ENCODE assay signal across 28 cellular contexts in the genomic region with DNA sequence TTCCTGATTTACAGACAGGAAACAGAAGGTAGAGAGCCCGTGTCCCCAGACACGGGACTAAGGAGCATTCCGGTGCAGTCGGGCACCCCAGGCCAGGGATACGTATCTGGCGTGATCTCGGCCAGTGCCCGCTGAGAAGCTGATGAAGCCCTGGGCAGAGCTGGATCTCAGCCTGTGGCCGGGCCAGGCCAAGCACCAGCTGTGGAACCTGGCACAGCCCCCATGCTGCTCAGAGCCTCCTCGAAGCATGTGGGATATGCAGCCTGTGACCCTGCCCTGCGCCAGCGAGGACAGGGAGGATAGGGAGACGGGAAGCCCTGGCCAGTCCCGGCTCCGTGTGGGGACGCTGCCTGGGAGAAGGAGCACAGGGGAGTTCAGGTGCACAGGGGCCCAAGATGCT. TPM values are rescaled to one million over a fixed set of nuclear protein-coding genes. Genes with fewer than 3 reads are reported as not detected.
A peak's percentile ranks its signal among the peaks of the same experiment; 100 is the strongest.
DNase-seq lines count a peak whose midpoint lies in the region; ATAC-seq and TF ChIP-seq lines count a peak whose summit lies in the region.
"Had no signal": no experiment of that assay in that cellular context is flagged by ENCODE, and none has a peak within 500 bp of the region (broad histone marks: within the 10 kb centered on the region; RNA-seq: fewer than 3 reads in every experiment).

No MANE protein-coding gene starts in this region.

- peak overlapping the region; percentile 30 for H3K27ac Mint-ChIP-seq in activated CD8-positive, alpha-beta T cell treated with anti-CD3 and anti-CD28 coated beads for 36 hours
- H3K27ac Mint-ChIP-seq in activated CD8-positive, alpha-beta T cell treated with anti-CD3 and anti-CD28 coated beads, Interleukin-2, amount 10 ng/mL, durations not matched to agents 7 days and 5 days = no peak overlapping the region
- H3K27ac Mint-ChIP-seq in effector memory CD8-positive, alpha-beta T cell = peak overlapping the region; percentile 85 to 96
- H3K27ac Mint-ChIP-seq in natural killer cell (peak overlapping the region; percentile 48 to 91), osteocyte (ENCODE audit: unreplicated experiment) (no peak overlapping the region)
- peak overlapping the region; percentile 81 for H3K27ac Mint-ChIP-seq in stimulated activated memory B cell treated with anti-CD40 and anti-IgM and Interleukin-4, amounts not matched to agents 10 μg/mL and 1 μg/mL and 100 μg/mL, for 72 hours
- H3K27ac Mint-ChIP-seq in activated T-helper 1 cell treated with anti-CD3 and anti-CD28 coated beads, Interleukin-12 subunit alpha, Interleukin-12 subunit beta, Interleukin-2, Interleukin-4 antibody, amounts not matched to agents 30 ng/mL and 10 ng/mL and 1 ng/mL, durations not matched to agents 14 hours and 24 hours and 36 hours = no peak overlapping the region
- H3K27ac Mint-ChIP-seq: activated naive CD8-positive, alpha-beta T cell; progenitor cell of endocrine pancreas; stimulated activated naive CD8-positive, alpha-beta T cell treated with anti-CD3 and anti-CD28 coated beads, Interleukin-15, Interleukin-2, amounts not matched to agents 100 ng/mL and 50 ng/mL, for 24 hours had no signal

- peaks cover 0 to 27% (median 0%) of the 10 kb centered on the region in 3 donors for H3K36me3 ChIP-seq in esophagus squamous epithelium
- H3K36me3 ChIP-seq: HAP-1, SJSA1 had no signal

- H3K9me3 Mint-ChIP-seq in activated CD8-positive, alpha-beta T cell treated with anti-CD3 and anti-CD28 coated beads for 36 hours = no peaks in the 10 kb centered on the region
- no peaks in the 10 kb centered on the region for H3K9me3 Mint-ChIP-seq in activated CD8-positive, alpha-beta T cell treated with anti-CD3 and anti-CD28 coated beads, Interleukin-2, amount 10 ng/mL, durations not matched to agents 7 days and 5 days (ENCODE audit: insufficient read depth)
- H3K9me3 Mint-ChIP-seq in effector memory CD8-positive, alpha-beta T cell = no peaks in the 10 kb centered on the region
- no peaks in the 10 kb centered on the region for H3K9me3 Mint-ChIP-seq in natural killer cell
- H3K9me3 Mint-ChIP-seq in stimulated activated memory B cell treated with anti-CD40 and anti-IgM and Interleukin-4, amounts not matched to agents 10 μg/mL and 1 μg/mL and 100 μg/mL, for 72 hours = no peaks in the 10 kb centered on the region
- H3K9me3 Mint-ChIP-seq in osteocyte (ENCODE audit: unreplicated experiment) = no peaks in the 10 kb centered on the region
- no peaks in the 10 kb centered on the region for H3K9me3 Mint-ChIP-seq in activated T-helper 1 cell treated with anti-CD3 and anti-CD28 coated beads, Interleukin-12 subunit alpha, Interleukin-12 subunit beta, Interleukin-2, Interleukin-4 antibody, amounts not matched to agents 30 ng/mL and 10 ng/mL and 1 ng/mL, durations not matched to agents 14 hours and 24 hours and 36 hours
- H3K9me3 Mint-ChIP-seq: neural crest cell; stimulated activated naive CD8-positive, alpha-beta T cell treated with anti-CD3 and anti-CD28 coated beads, Interleukin-15, Interleukin-2, amounts not matched to agents 100 ng/mL and 50 ng/mL, for 24 hours had no signal

- TF ChIP-seq POLR2A in esophagus squamous epithelium (IDR thresholded peaks at IDR 0.05) = no peak

- POLR2A ChIA-PET in activated CD8-positive, alpha-beta T cell treated with anti-CD3 and anti-CD28 coated beads for 36 hours (lab: Charles Lee) = interaction anchor here (1.1 to 1.5 kb wide), 2 partner anchors 18 to 219 kb away, joined by 3 to 5 read pairs; no protein-coding TSS in a partner anchor
- POLR2A ChIA-PET in activated CD8-positive, alpha-beta T cell treated with anti-CD3 and anti-CD28 coated beads, Interleukin-2, amount 10 ng/mL, durations not matched to agents 7 days and 5 days (lab: Charles Lee) = interaction anchor here (0.6 kb wide), 1 partner anchor 13 kb away, joined by 3 read pairs; no protein-coding TSS in a partner anchor

- no peaks in the 10 kb centered on the region for H3K9me3 ChIP-seq in esophagus squamous epithelium
- H3K9me3 ChIP-seq: HAP-1, Peyer's patch, SJSA1, tibial nerve had no signal

- DNase-seq in activated CD8-positive, alpha-beta T cell treated with anti-CD3 and anti-CD28 coated beads for 36 hours = no peak
- DNase-seq in activated CD8-positive, alpha-beta T cell treated with anti-CD3 and anti-CD28 coated beads, Interleukin-2, amount 10 ng/mL, durations not matched to agents 7 days and 5 days = no peak
- DNase-seq in effector memory CD8-positive, alpha-beta T cell = no peak
- DNase-seq in natural killer cell (no peak), osteocyte (ENCODE audit: extremely low spot score, unreplicated experiment) (no peak), esophagus squamous epithelium (lab: John Stamatoyannopoulos, UW) (no peak)
- DNase-seq in activated T-helper 1 cell treated with anti-CD3 and anti-CD28 coated beads, Interleukin-12 subunit alpha, Interleukin-12 subunit beta, Interleukin-2, Interleukin-4 antibody, amounts not matched to agents 30 ng/mL and 10 ng/mL and 1 ng/mL, durations not matched to agents 14 hours and 24 hours and 36 hours (ENCODE audit: low spot score) = no peak
- DNase-seq: activated CD4-positive, alpha-beta T cell treated with anti-CD3 and anti-CD28 coated beads for 48 hours; activated CD8-positive, alpha-beta memory T cell treated with anti-CD3 and anti-CD28 coated beads, Interleukin-2, amount 10 ng/mL, durations not matched to agents 7 days and 5 days; DMS153; effector CD8-positive, alpha-beta T cell; KBM-7; mesenchymal stem cell; NCI-H146; NCI-H524 treated with DMSO at 0.1 percent for 48 hours; Peyer's patch; stimulated activated CD4-positive, alpha-beta T cell treated with anti-CD3 and anti-CD28 coated beads, Interleukin-2, amount 100 ng/mL, for 48 hours; T-helper 1 cell had no signal

- H3K36me3 Mint-ChIP-seq in activated CD8-positive, alpha-beta T cell treated with anti-CD3 and anti-CD28 coated beads for 36 hours (ENCODE audit: low read depth) = peaks cover 2% of the 10 kb centered on the region
- H3K36me3 Mint-ChIP-seq in activated CD8-positive, alpha-beta T cell treated with anti-CD3 and anti-CD28 coated beads, Interleukin-2, amount 10 ng/mL, durations not matched to agents 7 days and 5 days (ENCODE audit: low read depth) = peaks cover 6% of the 10 kb centered on the region
- peaks cover 71% of the 10 kb centered on the region for H3K36me3 Mint-ChIP-seq in effector memory CD8-positive, alpha-beta T cell (ENCODE audit: insufficient read depth)
- H3K36me3 Mint-ChIP-seq in natural killer cell (no peaks in the 10 kb centered on the region), osteocyte (ENCODE audit: unreplicated experiment) (no peaks in the 10 kb centered on the region)
- no peaks in the 10 kb centered on the region for H3K36me3 Mint-ChIP-seq in stimulated activated memory B cell treated with anti-CD40 and anti-IgM and Interleukin-4, amounts not matched to agents 10 μg/mL and 1 μg/mL and 100 μg/mL, for 72 hours
- H3K36me3 Mint-ChIP-seq in activated T-helper 1 cell treated with anti-CD3 and anti-CD28 coated beads, Interleukin-12 subunit alpha, Interleukin-12 subunit beta, Interleukin-2, Interleukin-4 antibody, amounts not matched to agents 30 ng/mL and 10 ng/mL and 1 ng/mL, durations not matched to agents 14 hours and 24 hours and 36 hours (ENCODE audit: low read depth) = no peaks in the 10 kb centered on the region
- H3K36me3 Mint-ChIP-seq: activated naive CD8-positive, alpha-beta T cell had no signal

- no peaks in the 10 kb centered on the region for H3K27me3 ChIP-seq in esophagus squamous epithelium
- H3K27me3 ChIP-seq: Peyer's patch, SJSA1, tibial nerve had no signal

- peak overlapping the region in 1 of 4 donors; percentile 21 for H3K27ac ChIP-seq in esophagus squamous epithelium
- H3K27ac ChIP-seq: SJSA1 had no signal

- no peaks in the 10 kb centered on the region for H3K27me3 Mint-ChIP-seq in activated CD8-positive, alpha-beta T cell treated with anti-CD3 and anti-CD28 coated beads for 36 hours
- H3K27me3 Mint-ChIP-seq in activated CD8-positive, alpha-beta T cell treated with anti-CD3 and anti-CD28 coated beads, Interleukin-2, amount 10 ng/mL, durations not matched to agents 7 days and 5 days (ENCODE audit: low read depth) = no peaks in the 10 kb centered on the region
- no peaks in the 10 kb centered on the region for H3K27me3 Mint-ChIP-seq in effector memory CD8-positive, alpha-beta T cell
- H3K27me3 Mint-ChIP-seq in natural killer cell (ENCODE audit: low read depth in 2 of 2) = no peaks in the 10 kb centered on the region
- H3K27me3 Mint-ChIP-seq in stimulated activated memory B cell treated with anti-CD40 and anti-IgM and Interleukin-4, amounts not matched to agents 10 μg/mL and 1 μg/mL and 100 μg/mL, for 72 hours = no peaks in the 10 kb centered on the region
- H3K27me3 Mint-ChIP-seq in osteocyte (ENCODE audit: unreplicated experiment) = no peaks in the 10 kb centered on the region
- no peaks in the 10 kb centered on the region for H3K27me3 Mint-ChIP-seq in activated T-helper 1 cell treated with anti-CD3 and anti-CD28 coated beads, Interleukin-12 subunit alpha, Interleukin-12 subunit beta, Interleukin-2, Interleukin-4 antibody, amounts not matched to agents 30 ng/mL and 10 ng/mL and 1 ng/mL, durations not matched to agents 14 hours and 24 hours and 36 hours (ENCODE audit: insufficient read depth)
- H3K27me3 Mint-ChIP-seq: activated CD8-positive, alpha-beta memory T cell treated with anti-CD3 and anti-CD28 coated beads, Interleukin-2, amount 10 ng/mL, durations not matched to agents 7 days and 5 days; activated naive CD8-positive, alpha-beta T cell; progenitor cell of endocrine pancreas; stimulated activated naive CD8-positive, alpha-beta T cell treated with anti-CD3 and anti-CD28 coated beads, Interleukin-15, Interleukin-2, amounts not matched to agents 100 ng/mL and 50 ng/mL, for 24 hours had no signal

- H3K4me1 ChIP-seq in esophagus squamous epithelium = peaks cover 13 to 44% (median 23%) of the 10 kb centered on the region in 3 donors
- H3K4me1 ChIP-seq: HAP-1, SJSA1 had no signal

- WGBS in esophagus squamous epithelium, 2 donors = 84 to 100% methylated on average over 2 to 14 of the region's 16 CpGs

- no peak for ATAC-seq in activated CD8-positive, alpha-beta T cell treated with anti-CD3 and anti-CD28 coated beads for 36 hours
- ATAC-seq in activated CD8-positive, alpha-beta T cell treated with anti-CD3 and anti-CD28 coated beads, Interleukin-2, amount 10 ng/mL, durations not matched to agents 7 days and 5 days = no peak
- no peak for ATAC-seq in effector memory CD8-positive, alpha-beta T cell (replicated peaks)
- ATAC-seq in natural killer cell = no peak
- ATAC-seq in stimulated activated memory B cell treated with anti-CD40 and anti-IgM and Interleukin-4, amounts not matched to agents 10 μg/mL and 1 μg/mL and 100 μg/mL, for 72 hours = no peak
- ATAC-seq: activated CD8-positive, alpha-beta memory T cell treated with anti-CD3 and anti-CD28 coated beads, Interleukin-2, amount 10 ng/mL, durations not matched to agents 7 days and 5 days had no signal

- no peak overlapping the region for H3K4me3 ChIP-seq in esophagus squamous epithelium
- H3K4me3 ChIP-seq: HAP-1, Peyer's patch, SJSA1, smooth muscle cell, tibial nerve had no signal

- peaks cover 35% of the 10 kb centered on the region for H3K4me1 Mint-ChIP-seq in activated CD8-positive, alpha-beta T cell treated with anti-CD3 and anti-CD28 coated beads for 36 hours (ENCODE audit: low read depth)
- peaks cover 50% of the 10 kb centered on the region for H3K4me1 Mint-ChIP-seq in activated CD8-positive, alpha-beta T cell treated with anti-CD3 and anti-CD28 coated beads, Interleukin-2, amount 10 ng/mL, durations not matched to agents 7 days and 5 days (ENCODE audit: low read depth)
- peaks cover 44 to 68% of the 10 kb centered on the region in 2 donors for H3K4me1 Mint-ChIP-seq in effector memory CD8-positive, alpha-beta T cell (ENCODE audit: low read depth in 2 of 2)
- H3K4me1 Mint-ChIP-seq in natural killer cell (peaks cover 36 to 68% of the 10 kb centered on the region in 2 donors), osteocyte (ENCODE audit: unreplicated experiment) (peaks cover 10% of the 10 kb centered on the region)
- peaks cover 42% of the 10 kb centered on the region for H3K4me1 Mint-ChIP-seq in stimulated activated memory B cell treated with anti-CD40 and anti-IgM and Interleukin-4, amounts not matched to agents 10 μg/mL and 1 μg/mL and 100 μg/mL, for 72 hours
- H3K4me1 Mint-ChIP-seq in activated T-helper 1 cell treated with anti-CD3 and anti-CD28 coated beads, Interleukin-12 subunit alpha, Interleukin-12 subunit beta, Interleukin-2, Interleukin-4 antibody, amounts not matched to agents 30 ng/mL and 10 ng/mL and 1 ng/mL, durations not matched to agents 14 hours and 24 hours and 36 hours (ENCODE audit: low read depth) = peaks cover 4% of the 10 kb centered on the region
- H3K4me1 Mint-ChIP-seq: neural crest cell had no signal

- H3K4me3 Mint-ChIP-seq in activated CD8-positive, alpha-beta T cell treated with anti-CD3 and anti-CD28 coated beads for 36 hours = no peak overlapping the region
- H3K4me3 Mint-ChIP-seq in activated CD8-positive, alpha-beta T cell treated with anti-CD3 and anti-CD28 coated beads, Interleukin-2, amount 10 ng/mL, durations not matched to agents 7 days and 5 days = no peak overlapping the region
- H3K4me3 Mint-ChIP-seq in effector memory CD8-positive, alpha-beta T cell = peak overlapping the region in 1 of 2 donors; percentile 85
- H3K4me3 Mint-ChIP-seq in natural killer cell (peak overlapping the region; percentile 37), osteocyte (ENCODE audit: unreplicated experiment) (no peak overlapping the region)
- no peak overlapping the region for H3K4me3 Mint-ChIP-seq in stimulated activated memory B cell treated with anti-CD40 and anti-IgM and Interleukin-4, amounts not matched to agents 10 μg/mL and 1 μg/mL and 100 μg/mL, for 72 hours
- no peak overlapping the region for H3K4me3 Mint-ChIP-seq in activated T-helper 1 cell treated with anti-CD3 and anti-CD28 coated beads, Interleukin-12 subunit alpha, Interleukin-12 subunit beta, Interleukin-2, Interleukin-4 antibody, amounts not matched to agents 30 ng/mL and 10 ng/mL and 1 ng/mL, durations not matched to agents 14 hours and 24 hours and 36 hours
- H3K4me3 Mint-ChIP-seq: activated CD8-positive, alpha-beta memory T cell treated with anti-CD3 and anti-CD28 coated beads, Interleukin-2, amount 10 ng/mL, durations not matched to agents 7 days and 5 days; activated naive CD8-positive, alpha-beta T cell; neural crest cell; stimulated activated naive CD8-positive, alpha-beta T cell treated with anti-CD3 and anti-CD28 coated beads, Interleukin-15, Interleukin-2, amounts not matched to agents 100 ng/mL and 50 ng/mL, for 24 hours had no signal

- no peak for TF ChIP-seq CTCF in activated CD8-positive, alpha-beta T cell treated with anti-CD3 and anti-CD28 coated beads for 36 hours (IDR thresholded peaks at IDR 0.05)
- TF ChIP-seq CTCF in natural killer cell (IDR thresholded peaks at IDR 0.05) = no peak
- TF ChIP-seq CTCF in osteocyte (IDR thresholded peaks at IDR 0.05) = no peak
- no peak for TF ChIP-seq CTCF in esophagus squamous epithelium (IDR thresholded peaks at IDR 0.05)

- CTCF ChIA-PET in activated CD8-positive, alpha-beta T cell treated with anti-CD3 and anti-CD28 coated beads for 36 hours (lab: Charles Lee) = interaction anchor here (1.4 kb wide), 1 partner anchor 14 kb away, joined by 5 read pairs; no protein-coding TSS in a partner anchor
- CTCF ChIA-PET in activated CD8-positive, alpha-beta T cell treated with anti-CD3 and anti-CD28 coated beads, Interleukin-2, amount 10 ng/mL, durations not matched to agents 7 days and 5 days (lab: Charles Lee) = no interaction called here

- intact Hi-C loops in activated CD8-positive, alpha-beta T cell treated with anti-CD3 and anti-CD28 coated beads for 36 hours (cut with micrococcal nuclease) = no loop called here
- intact Hi-C loops in natural killer cell (cut with micrococcal nuclease) = no loop called here
- intact Hi-C loops in activated T-helper 1 cell treated with anti-CD3 and anti-CD28 coated beads, Interleukin-12 subunit alpha, Interleukin-12 subunit beta, Interleukin-2, Interleukin-4 antibody, amounts not matched to agents 30 ng/mL and 10 ng/mL and 1 ng/mL, durations not matched to agents 14 hours and 24 hours and 36 hours (cut with micrococcal nuclease) = no loop called here
- intact Hi-C loops in esophagus squamous epithelium (cut with DNase I) = no loop called here

RNA-seq across cellular contexts. Expression of gene PRR5, which starts 10.2 kb away (rescaled TPM):
- 10 to 100 TPM; 26.8 to 27.3 TPM for total RNA-seq in activated CD8-positive, alpha-beta T cell treated with anti-CD3 and anti-CD28 coated beads for 36 hours
- 10 to 100 TPM; 29.4 to 31.5 TPM for total RNA-seq in activated CD8-positive, alpha-beta T cell treated with anti-CD3 and anti-CD28 coated beads, Interleukin-2, amount 10 ng/mL, durations not matched to agents 7 days and 5 days
- total RNA-seq in natural killer cell (100 to 1,000 TPM in 1 of 3 donors, 10 to 100 TPM in 2; 92.6 to 133 (median 93.4) TPM), osteocyte (13.5 and 14.8 TPM in 2 replicates), esophagus squamous epithelium (10 to 100 TPM; 20.8 to 33.0 (median 23.4) TPM)
- total RNA-seq in activated T-helper 1 cell treated with anti-CD3 and anti-CD28 coated beads, Interleukin-12 subunit alpha, Interleukin-12 subunit beta, Interleukin-2, Interleukin-4 antibody, amounts not matched to agents 30 ng/mL and 10 ng/mL and 1 ng/mL, durations not matched to agents 14 hours and 24 hours and 36 hours = 19.7 and 21.6 TPM in 2 replicates

RNA-seq across cellular contexts. Expression of gene ARHGAP8, which starts 40.2 kb away (rescaled TPM):
- 1 to 10 TPM; 2.1 to 3.2 TPM for total RNA-seq in activated CD8-positive, alpha-beta T cell treated with anti-CD3 and anti-CD28 coated beads for 36 hours
- 1 to 10 TPM in 1 of 2 experiments, under 1 TPM in 1; 0.39 to 1.2 TPM for total RNA-seq in activated CD8-positive, alpha-beta T cell treated with anti-CD3 and anti-CD28 coated beads, Interleukin-2, amount 10 ng/mL, durations not matched to agents 7 days and 5 days
- total RNA-seq in natural killer cell = 10 to 100 TPM; 23.6 to 32.6 (median 26.5) TPM
- 0.89 and 1.5 TPM in 2 replicates for total RNA-seq in osteocyte
- total RNA-seq in activated T-helper 1 cell treated with anti-CD3 and anti-CD28 coated beads, Interleukin-12 subunit alpha, Interleukin-12 subunit beta, Interleukin-2, Interleukin-4 antibody, amounts not matched to agents 30 ng/mL and 10 ng/mL and 1 ng/mL, durations not matched to agents 14 hours and 24 hours and 36 hours = 0.61 and 1.4 TPM in 2 replicates
- 10 to 100 TPM in 2 of 4 donors, 1 to 10 TPM in 2; 3.6 to 15.0 (median 11.5) TPM for total RNA-seq in esophagus squamous epithelium
- total RNA-seq: A172, SJSA1 had no signal

Comparison
In these comparisons a context has a peak if more than half of its experiments do, and no peak if none do; other contexts are left out.
1. H3K27ac Mint-ChIP-seq: peak in activated CD8-positive, alpha-beta T cell treated with anti-CD3 and anti-CD28 coated beads for 36 hours (single experiment), effector memory CD8-positive, alpha-beta T cell (2 of 2), natural killer cell (2 of 2) and stimulated activated memory B cell treated with anti-CD40 and anti-IgM and Interleukin-4, amounts not matched to agents 10 μg/mL and 1 μg/mL and 100 μg/mL, for 72 hours (single experiment); none in activated CD8-positive, alpha-beta T cell treated with anti-CD3 and anti-CD28 coated beads, Interleukin-2, amount 10 ng/mL, durations not matched to agents 7 days and 5 days (single experiment), osteocyte (single experiment) and activated T-helper 1 cell treated with anti-CD3 and anti-CD28 coated beads, Interleukin-12 subunit alpha, Interleukin-12 subunit beta, Interleukin-2, Interleukin-4 antibody, amounts not matched to agents 30 ng/mL and 10 ng/mL and 1 ng/mL, durations not matched to agents 14 hours and 24 hours and 36 hours (single experiment).